ENCODE assay signal across 1 cellular context in the genomic region with DNA sequence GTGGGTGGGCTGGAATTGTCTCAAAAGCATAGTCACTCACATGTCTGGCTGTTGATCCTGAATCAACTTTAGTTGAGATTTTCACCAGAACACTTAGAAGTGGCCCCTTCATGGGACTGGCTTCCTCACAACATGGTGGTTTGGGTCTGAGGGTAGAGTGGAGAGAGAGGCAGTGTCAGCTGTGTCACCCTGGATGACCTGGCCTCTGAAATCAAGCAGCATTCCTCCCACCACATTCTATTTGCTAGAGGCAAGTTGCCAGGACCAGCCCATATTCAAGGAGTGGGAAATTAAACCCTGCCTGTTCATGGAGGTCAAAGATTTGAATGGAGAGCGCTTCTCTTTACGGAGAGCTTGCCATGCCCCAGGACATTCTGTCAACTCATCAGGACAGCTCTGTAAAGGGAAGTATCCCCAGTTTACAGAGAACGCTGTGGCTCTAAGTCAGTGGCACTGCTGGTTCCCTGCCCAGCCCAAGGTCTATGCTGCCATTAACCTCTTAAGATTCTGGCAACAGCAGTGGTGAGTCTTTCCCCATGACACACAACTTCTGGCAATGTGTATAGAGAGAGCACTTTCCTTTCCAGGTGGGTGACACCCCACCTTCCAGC.
TF ChIP-seq lines count a peak whose summit lies in the region.

No MANE protein-coding gene starts in this region.

TF ChIP-seq in H1, 55 proteins besides CTCF, POLR2A, EP300 and RAD21:
- no peak for TF ChIP-seq E2F6 (IDR thresholded peaks at IDR 0.05)
- TF ChIP-seq YY1 (IDR thresholded peaks at IDR 0.05; ENCODE audit: low read depth, low read length), result no peak
- no peak for TF ChIP-seq FOSL1 (IDR thresholded peaks at IDR 0.05; ENCODE audit: insufficient read depth, low read depth, low read length)
- TF ChIP-seq KDM4A (IDR thresholded peaks at IDR 0.05; ENCODE audit: low read depth, low read length, severe bottlenecking), result no peak
- TF ChIP-seq GABPA (IDR thresholded peaks at IDR 0.05; ENCODE audit: borderline replicate concordance, insufficient read depth, low read length), result no peak
- no peak for TF ChIP-seq GTF2F1 (IDR thresholded peaks at IDR 0.05; ENCODE audit: borderline replicate concordance, low read depth, low read length)
- TF ChIP-seq CEBPB (IDR thresholded peaks at IDR 0.05; ENCODE audit: low read depth, low read length), result no peak
- no peak for TF ChIP-seq JUN (IDR thresholded peaks at IDR 0.05; ENCODE audit: low read depth, low read length)
- TF ChIP-seq HDAC6 (IDR thresholded peaks at IDR 0.05; ENCODE audit: low read depth, low read length), result no peak
- no peak for TF ChIP-seq SIX5 (IDR thresholded peaks at IDR 0.05; ENCODE audit: low read depth, low read length)
- no peak for TF ChIP-seq ASH2L (IDR thresholded peaks at IDR 0.05; ENCODE audit: low read length)
- no peak for TF ChIP-seq SIRT6 (IDR thresholded peaks at IDR 0.05; ENCODE audit: low read length)
- TF ChIP-seq, protein P1, sequence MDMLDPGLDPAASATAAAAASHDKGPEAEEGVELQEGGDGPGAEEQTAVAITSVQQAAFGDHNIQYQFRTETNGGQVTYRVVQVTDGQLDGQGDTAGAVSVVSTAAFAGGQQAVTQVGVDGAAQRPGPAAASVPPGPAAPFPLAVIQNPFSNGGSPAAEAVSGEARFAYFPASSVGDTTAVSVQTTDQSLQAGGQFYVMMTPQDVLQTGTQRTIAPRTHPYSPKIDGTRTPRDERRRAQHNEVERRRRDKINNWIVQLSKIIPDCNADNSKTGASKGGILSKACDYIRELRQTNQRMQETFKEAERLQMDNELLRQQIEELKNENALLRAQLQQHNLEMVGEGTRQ (IDR thresholded peaks at IDR 0.05; ENCODE audit: low read length), result no peak
- TF ChIP-seq JUND (IDR thresholded peaks at IDR 0.05; ENCODE audit: low read length), result no peak
- no peak for TF ChIP-seq CBX5 (IDR thresholded peaks at IDR 0.05; ENCODE audit: low read depth, low read length)
- no peak for TF ChIP-seq ZNF274 (IDR thresholded peaks at IDR 0.05; ENCODE audit: borderline replicate concordance, extremely low read depth, low read length)
TF ChIP-seq in H1: peak in this region for 0.
